Comparison of ENCODE assay signal across 31 cellular contexts in genomic region chr21:33954395-33954794, GRCh38.
"Had no signal": no experiment of that assay in that cellular context is flagged by ENCODE, and none has a peak within 500 bp of the region (broad histone marks: within the 10 kb centered on the region; RNA-seq: fewer than 3 reads in every experiment).

No MANE protein-coding gene starts in this region.

- H3K27ac Mint-ChIP-seq: activated CD4-positive, alpha-beta T cell treated with anti-CD3 and anti-CD28 coated beads, Interleukin-2, amount 10 ng/mL, durations not matched to agents 24 days and 14 days; brain had no signal

- DNase-seq: activated CD4-positive, alpha-beta T cell treated with anti-CD3 and anti-CD28 coated beads, Interleukin-2, amount 10 ng/mL, durations not matched to agents 24 days and 14 days; activated CD4-positive, alpha-beta T cell treated with anti-CD3 and anti-CD28 coated beads, Interleukin-2, amount 50 U/mL, for 4 hours; activated gamma-delta T cell; activated naive CD4-positive, alpha-beta T cell treated with Interleukin-2 at 50 U/mL for 16 hours; activated naive CD8-positive, alpha-beta T cell treated with anti-CD3 and anti-CD28 coated beads, Interleukin-2, amount 50 U/mL, for 24 hours; activated T-cell treated with anti-CD3 and anti-CD28 coated beads, Interleukin-2, amount 50 U/mL, for 1 hour; anterior cingulate cortex; caudate nucleus; Karpas-422; KBM-7; MV-4-11; NCI-H1092 treated with DMSO at 0.1 percent for 48 hours; NCI-H1417; NCI-H146; NCI-H187; NCI-H2029 treated with DMSO at 0.1 percent for 48 hours; NCI-H2107; NCI-H2171; NCI-H510A; NCI-H526; NCI-H748 treated with DMSO at 0.1 percent for 48 hours; NK-92 treated with Interleukin-12 subunit alpha and Interleukin-12 subunit beta, amount 100 ng/mL, for 24 hours; PC-3; SIG-M5; SW 1271; T1000 had no signal

- H3K27ac ChIP-seq: RWPE1 had no signal

- H3K4me3 Mint-ChIP-seq: activated CD4-positive, alpha-beta T cell treated with anti-CD3 and anti-CD28 coated beads, Interleukin-2, amount 10 ng/mL, durations not matched to agents 24 days and 14 days; activated naive CD8-positive, alpha-beta T cell; activated naive CD8-positive, alpha-beta T cell treated with anti-CD3 and anti-CD28 coated beads, Interleukin-2, amount 50 U/mL, for 24 hours; brain had no signal

- H3K27me3 Mint-ChIP-seq: activated CD4-positive, alpha-beta T cell treated with anti-CD3 and anti-CD28 coated beads, Interleukin-2, amount 10 ng/mL, durations not matched to agents 24 days and 14 days; activated naive CD8-positive, alpha-beta T cell; activated naive CD8-positive, alpha-beta T cell treated with anti-CD3 and anti-CD28 coated beads, Interleukin-2, amount 50 U/mL, for 24 hours; brain had no signal

- ATAC-seq: activated naive CD8-positive, alpha-beta T cell treated with anti-CD3 and anti-CD28 coated beads, Interleukin-2, amount 50 U/mL, for 24 hours; PC-3; Right ventricle myocardium inferior; SK-N-SH treated with all-trans-retinoic acid at 6 μM for 48 hours had no signal
